ENCODE assay signal across 1 cellular context in genomic region chr6:43851204-43851855, GRCh38.
TF ChIP-seq lines count a peak whose summit lies in the region.

No MANE protein-coding gene starts in this region.

TF ChIP-seq in GM23338, 12 proteins besides CTCF, POLR2A, EP300 and RAD21 (continued from another document):
- TF ChIP-seq, protein P1, sequence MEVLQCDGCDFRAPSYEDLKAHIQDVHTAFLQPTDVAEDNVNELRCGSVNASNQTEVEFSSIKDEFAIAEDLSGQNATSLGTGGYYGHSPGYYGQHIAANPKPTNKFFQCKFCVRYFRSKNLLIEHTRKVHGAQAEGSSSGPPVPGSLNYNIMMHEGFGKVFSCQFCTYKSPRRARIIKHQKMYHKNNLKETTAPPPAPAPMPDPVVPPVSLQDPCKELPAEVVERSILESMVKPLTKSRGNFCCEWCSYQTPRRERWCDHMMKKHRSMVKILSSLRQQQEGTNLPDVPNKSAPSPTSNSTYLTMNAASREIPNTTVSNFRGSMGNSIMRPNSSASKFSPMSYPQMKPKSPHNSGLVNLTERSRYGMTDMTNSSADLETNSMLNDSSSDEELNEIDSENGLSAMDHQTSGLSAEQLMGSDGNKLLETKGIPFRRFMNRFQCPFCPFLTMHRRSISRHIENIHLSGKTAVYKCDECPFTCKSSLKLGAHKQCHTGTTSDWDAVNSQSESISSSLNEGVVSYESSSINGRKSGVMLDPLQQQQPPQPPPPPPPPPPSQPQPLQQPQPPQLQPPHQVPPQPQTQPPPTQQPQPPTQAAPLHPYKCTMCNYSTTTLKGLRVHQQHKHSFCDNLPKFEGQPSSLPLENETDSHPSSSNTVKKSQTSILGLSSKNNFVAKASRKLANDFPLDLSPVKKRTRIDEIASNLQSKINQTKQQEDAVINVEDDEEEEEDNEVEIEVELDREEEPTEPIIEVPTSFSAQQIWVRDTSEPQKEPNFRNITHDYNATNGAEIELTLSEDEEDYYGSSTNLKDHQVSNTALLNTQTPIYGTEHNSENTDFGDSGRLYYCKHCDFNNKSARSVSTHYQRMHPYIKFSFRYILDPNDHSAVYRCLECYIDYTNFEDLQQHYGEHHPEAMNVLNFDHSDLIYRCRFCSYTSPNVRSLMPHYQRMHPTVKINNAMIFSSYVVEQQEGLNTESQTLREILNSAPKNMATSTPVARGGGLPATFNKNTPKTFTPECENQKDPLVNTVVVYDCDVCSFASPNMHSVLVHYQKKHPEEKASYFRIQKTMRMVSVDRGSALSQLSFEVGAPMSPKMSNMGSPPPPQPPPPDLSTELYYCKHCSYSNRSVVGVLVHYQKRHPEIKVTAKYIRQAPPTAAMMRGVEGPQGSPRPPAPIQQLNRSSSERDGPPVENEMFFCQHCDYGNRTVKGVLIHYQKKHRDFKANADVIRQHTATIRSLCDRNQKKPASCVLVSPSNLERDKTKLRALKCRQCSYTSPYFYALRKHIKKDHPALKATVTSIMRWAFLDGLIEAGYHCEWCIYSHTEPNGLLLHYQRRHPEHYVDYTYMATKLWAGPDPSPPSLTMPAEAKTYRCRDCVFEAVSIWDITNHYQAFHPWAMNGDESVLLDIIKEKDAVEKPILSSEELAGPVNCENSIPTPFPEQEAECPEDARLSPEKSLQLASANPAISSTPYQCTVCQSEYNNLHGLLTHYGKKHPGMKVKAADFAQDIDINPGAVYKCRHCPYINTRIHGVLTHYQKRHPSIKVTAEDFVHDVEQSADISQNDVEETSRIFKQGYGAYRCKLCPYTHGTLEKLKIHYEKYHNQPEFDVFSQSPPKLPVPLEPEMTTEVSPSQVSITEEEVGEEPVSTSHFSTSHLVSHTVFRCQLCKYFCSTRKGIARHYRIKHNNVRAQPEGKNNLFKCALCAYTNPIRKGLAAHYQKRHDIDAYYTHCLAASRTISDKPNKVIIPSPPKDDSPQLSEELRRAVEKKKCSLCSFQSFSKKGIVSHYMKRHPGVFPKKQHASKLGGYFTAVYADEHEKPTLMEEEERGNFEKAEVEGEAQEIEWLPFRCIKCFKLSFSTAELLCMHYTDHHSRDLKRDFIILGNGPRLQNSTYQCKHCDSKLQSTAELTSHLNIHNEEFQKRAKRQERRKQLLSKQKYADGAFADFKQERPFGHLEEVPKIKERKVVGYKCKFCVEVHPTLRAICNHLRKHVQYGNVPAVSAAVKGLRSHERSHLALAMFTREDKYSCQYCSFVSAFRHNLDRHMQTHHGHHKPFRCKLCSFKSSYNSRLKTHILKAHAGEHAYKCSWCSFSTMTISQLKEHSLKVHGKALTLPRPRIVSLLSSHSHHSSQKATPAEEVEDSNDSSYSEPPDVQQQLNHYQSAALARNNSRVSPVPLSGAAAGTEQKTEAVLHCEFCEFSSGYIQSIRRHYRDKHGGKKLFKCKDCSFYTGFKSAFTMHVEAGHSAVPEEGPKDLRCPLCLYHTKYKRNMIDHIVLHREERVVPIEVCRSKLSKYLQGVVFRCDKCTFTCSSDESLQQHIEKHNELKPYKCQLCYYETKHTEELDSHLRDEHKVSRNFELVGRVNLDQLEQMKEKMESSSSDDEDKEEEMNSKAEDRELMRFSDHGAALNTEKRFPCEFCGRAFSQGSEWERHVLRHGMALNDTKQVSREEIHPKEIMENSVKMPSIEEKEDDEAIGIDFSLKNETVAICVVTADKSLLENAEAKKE (CRISPR knock-in tag; IDR thresholded peaks at IDR 0.05), result no peak
- no peak for TF ChIP-seq EZH2 (IDR thresholded peaks at IDR 0.05; ENCODE audit: low read depth, unreplicated experiment)
- TF ChIP-seq POLR2AphosphoS5 (IDR thresholded peaks at IDR 0.05; ENCODE audit: low read depth), result no peak
- TF ChIP-seq REST (IDR thresholded peaks at IDR 0.05; ENCODE audit: unreplicated experiment), result no peak
- TF ChIP-seq ZNF114 (CRISPR knock-in tag; IDR thresholded peaks at IDR 0.05), result no peak
- no peak for TF ChIP-seq CREB1 (CRISPR knock-in tag; IDR thresholded peaks at IDR 0.05; ENCODE audit: low read depth)
- no peak for TF ChIP-seq ZNF331 (CRISPR knock-in tag; IDR thresholded peaks at IDR 0.05; ENCODE audit: low read depth)
- TF ChIP-seq JUNB (IDR thresholded peaks at IDR 0.05; ENCODE audit: unreplicated experiment), result no peak
- TF ChIP-seq, protein P2, sequence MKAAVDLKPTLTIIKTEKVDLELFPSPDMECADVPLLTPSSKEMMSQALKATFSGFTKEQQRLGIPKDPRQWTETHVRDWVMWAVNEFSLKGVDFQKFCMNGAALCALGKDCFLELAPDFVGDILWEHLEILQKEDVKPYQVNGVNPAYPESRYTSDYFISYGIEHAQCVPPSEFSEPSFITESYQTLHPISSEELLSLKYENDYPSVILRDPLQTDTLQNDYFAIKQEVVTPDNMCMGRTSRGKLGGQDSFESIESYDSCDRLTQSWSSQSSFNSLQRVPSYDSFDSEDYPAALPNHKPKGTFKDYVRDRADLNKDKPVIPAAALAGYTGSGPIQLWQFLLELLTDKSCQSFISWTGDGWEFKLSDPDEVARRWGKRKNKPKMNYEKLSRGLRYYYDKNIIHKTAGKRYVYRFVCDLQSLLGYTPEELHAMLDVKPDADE (IDR thresholded peaks at IDR 0.05), result no peak
- no peak for TF ChIP-seq NANOG (IDR thresholded peaks at IDR 0.05; ENCODE audit: borderline replicate concordance)
